ENCODE assay signal across 14 cellular contexts in genomic region chr13:76293346-76293745, GRCh38.
DNase-seq lines count a peak whose midpoint lies in the region; ATAC-seq and TF ChIP-seq lines count a peak whose summit lies in the region.
"Had no signal": no experiment of that assay in that cellular context is flagged by ENCODE, and none has a peak within 500 bp of the region (broad histone marks: within the 10 kb centered on the region; RNA-seq: fewer than 3 reads in every experiment).

No MANE protein-coding gene starts in this region.

- H3K27me3 ChIP-seq in foreskin keratinocyte (no peaks in the 10 kb centered on the region), thoracic aorta (replicated peaks; ENCODE audit: insufficient read depth) (no peaks in the 10 kb centered on the region)

- ATAC-seq in GM18870 (IDR thresholded peaks at IDR 0.05; ENCODE audit: unreplicated experiment), result peak; percentile 57
- peak; percentile 59 for ATAC-seq in foreskin keratinocyte
- ATAC-seq in thoracic aorta (ENCODE audit: insufficient number of reproducible peaks, low FRiP score, low read depth), result peak; percentile 72

- no peaks in the 10 kb centered on the region for H3K4me1 ChIP-seq in foreskin keratinocyte
- peaks cover 7 to 24% of the 10 kb centered on the region in 2 donors for H3K4me1 ChIP-seq in thoracic aorta (ENCODE audit: control insufficient read depth in 1 of 2, low read depth in 2 of 2)

- no peaks in the 10 kb centered on the region for H3K9me3 ChIP-seq in thoracic aorta

- TF ChIP-seq CTCF in astrocyte of the cerebellum (IDR thresholded peaks at IDR 0.05; ENCODE audit: low read depth, low read length, missing control alignments) (no peak), foreskin keratinocyte (conservative IDR thresholded peaks at IDR 0.05) (no peak), thoracic aorta (IDR thresholded peaks at IDR 0.05) (no peak)

- H3K27ac ChIP-seq in foreskin keratinocyte, result no peak overlapping the region
- H3K27ac ChIP-seq in thoracic aorta, result peak overlapping the region in 1 of 2 donors; percentile 48

- DNase-seq in astrocyte of the cerebellum (ENCODE audit: low read depth) (peak; percentile 58), foreskin keratinocyte (peak; percentile 61 to 77), thoracic aorta (ENCODE audit: low spot score) (no peak), NCI-H2196 (lab: John Stamatoyannopoulos, UW; ENCODE audit: unreplicated experiment) (no peak), NCI-H2227 (lab: John Stamatoyannopoulos, UW; ENCODE audit: unreplicated experiment) (no peak), cerebellar nuclear complex (lab: John Stamatoyannopoulos, UW) (no peak)
- DNase-seq: activated effector memory CD4-positive, alpha-beta T cell treated with anti-CD3 and anti-CD28 coated beads, Interleukin-2, amount 50 U/mL, for 16 hours; cortex of kidney; DMS79; hypothalamus; Karpas-422; NCI-H2171; right cardiac atrium had no signal

- H3K36me3 ChIP-seq in thoracic aorta, result no peaks in the 10 kb centered on the region

- in situ Hi-C loops in astrocyte of the cerebellum (cut with HindIII; ENCODE audit: low sequenced_read_pairs), result no loop called here

- H3K4me3 ChIP-seq in astrocyte of the cerebellum (ENCODE audit: low read depth, low read length) (no peak overlapping the region), thoracic aorta (no peak overlapping the region)

Comparison
In these comparisons a context has a peak if more than half of its experiments do, and no peak if none do; other contexts are left out.
1. DNase-seq: peak in astrocyte of the cerebellum (single experiment) and foreskin keratinocyte (2 of 2); none in thoracic aorta (single experiment), NCI-H2196 (single experiment), NCI-H2227 (single experiment) and cerebellar nuclear complex (0 of 2).
2. Peak in every context shown above with its lines, with median percentiles within 50 percentile points of each other: ATAC-seq.